ENCODE assay signal across 1 cellular context in genomic region chr16:68040506-68041288, GRCh38.
TF ChIP-seq lines count a peak whose summit lies in the region.

No MANE protein-coding gene starts in this region.

TF ChIP-seq in HepG2, 621 proteins besides CTCF, POLR2A, EP300 and RAD21 (continues in another document):
- no peak for TF ChIP-seq ZNF850 (CRISPR knock-in tag; conservative IDR thresholded peaks at IDR 0.05)
- TF ChIP-seq REXO4 (CRISPR knock-in tag; IDR thresholded peaks at IDR 0.05; ENCODE audit: borderline replicate concordance): no peak
- no peak for TF ChIP-seq TBL1XR1 (IDR thresholded peaks at IDR 0.05; ENCODE audit: borderline replicate concordance, low read length, partially characterized antibody)
- no peak for TF ChIP-seq CSRNP1 (CRISPR knock-in tag; IDR thresholded peaks at IDR 0.05)
- TF ChIP-seq ZMAT3 (CRISPR knock-in tag; conservative IDR thresholded peaks at IDR 0.05): no peak
- no peak for TF ChIP-seq MYNN (CRISPR knock-in tag; IDR thresholded peaks at IDR 0.05; ENCODE audit: low read depth)
- no peak for TF ChIP-seq ZMYM2 (CRISPR knock-in tag; IDR thresholded peaks at IDR 0.05)
- peak; percentile 49; the same call in 1 of the 2 replicates for TF ChIP-seq ATF2 (CRISPR knock-in tag; IDR thresholded peaks at IDR 0.05)
- no peak for TF ChIP-seq ZNF496 (CRISPR knock-in tag; IDR thresholded peaks at IDR 0.05; ENCODE audit: insufficient replicate concordance)
- TF ChIP-seq ZNF331 (CRISPR knock-in tag; IDR thresholded peaks at IDR 0.05): no peak
- TF ChIP-seq ZNF574 (CRISPR knock-in tag; IDR thresholded peaks at IDR 0.05): peak; percentile 52
- TF ChIP-seq NFE2 (CRISPR knock-in tag; IDR thresholded peaks at IDR 0.05): no peak
- TF ChIP-seq NBN (conservative IDR thresholded peaks at IDR 0.05): no peak
- no peak for TF ChIP-seq TEF (CRISPR knock-in tag; IDR thresholded peaks at IDR 0.05)
- TF ChIP-seq CEBPB (IDR thresholded peaks at IDR 0.05; ENCODE audit: borderline replicate concordance, low read depth, low read length): no peak
- TF ChIP-seq ZBTB49 (CRISPR knock-in tag; IDR thresholded peaks at IDR 0.05; ENCODE audit: borderline replicate concordance): no peak
- TF ChIP-seq ARNT2 (CRISPR knock-in tag; IDR thresholded peaks at IDR 0.05; ENCODE audit: low read depth): no peak
- no peak for TF ChIP-seq TFE3 (CRISPR knock-in tag; IDR thresholded peaks at IDR 0.05)
- TF ChIP-seq LCORL (IDR thresholded peaks at IDR 0.05): no peak
- peak; percentile 49; the same call in 1 of the 2 replicates for TF ChIP-seq LCORL (CRISPR knock-in tag; IDR thresholded peaks at IDR 0.05)
- no peak for TF ChIP-seq ZNF44 (CRISPR knock-in tag; IDR thresholded peaks at IDR 0.05)
- TF ChIP-seq MIXL1 (CRISPR knock-in tag; IDR thresholded peaks at IDR 0.05): no peak
- TF ChIP-seq NFKB2 (CRISPR knock-in tag; IDR thresholded peaks at IDR 0.05; ENCODE audit: borderline replicate concordance): peak; percentile 27; the same call in 1 of the 2 replicates
- TF ChIP-seq ZNF329 (CRISPR knock-in tag; IDR thresholded peaks at IDR 0.05; ENCODE audit: low read depth): no peak
- peak; percentile 42; the same call in 1 of the 2 replicates for TF ChIP-seq MAZ (IDR thresholded peaks at IDR 0.05; ENCODE audit: borderline replicate concordance, low read depth, low read length)
- TF ChIP-seq MAZ (CRISPR knock-in tag; IDR thresholded peaks at IDR 0.05; ENCODE audit: low read depth): peak; percentile 64; the same call in 1 of the 2 replicates
- TF ChIP-seq ZSCAN29 (CRISPR knock-in tag; conservative IDR thresholded peaks at IDR 0.05): no peak
- TF ChIP-seq BCLAF1 (IDR thresholded peaks at IDR 0.05): no peak
- no peak for TF ChIP-seq NCOA1 (CRISPR knock-in tag; IDR thresholded peaks at IDR 0.05)
- TF ChIP-seq ZBTB44 (CRISPR knock-in tag; IDR thresholded peaks at IDR 0.05): no peak
- no peak for TF ChIP-seq ZNF335 (CRISPR knock-in tag; IDR thresholded peaks at IDR 0.05)
- no peak for TF ChIP-seq ARID3A (IDR thresholded peaks at IDR 0.05; ENCODE audit: low read depth, low read length)
- no peak; the same call in 1 of the 2 replicates for TF ChIP-seq ZNF251 (CRISPR knock-in tag; IDR thresholded peaks at IDR 0.05)
- no peak for TF ChIP-seq EED (CRISPR knock-in tag; IDR thresholded peaks at IDR 0.05)
- no peak; the same call in 1 of the 2 replicates for TF ChIP-seq ELF3 (CRISPR knock-in tag; IDR thresholded peaks at IDR 0.05)
- no peak for TF ChIP-seq ZNF737 (CRISPR knock-in tag; IDR thresholded peaks at IDR 0.05; ENCODE audit: borderline replicate concordance)
- TF ChIP-seq GLMP (CRISPR knock-in tag; IDR thresholded peaks at IDR 0.05; ENCODE audit: borderline replicate concordance): no peak
- peak; percentile 59; the same call in 1 of the 2 replicates for TF ChIP-seq ZGPAT (CRISPR knock-in tag; IDR thresholded peaks at IDR 0.05)
- no peak for TF ChIP-seq SETDB1 (CRISPR knock-in tag; IDR thresholded peaks at IDR 0.05; ENCODE audit: borderline replicate concordance)
- TF ChIP-seq ZMAT5 (CRISPR knock-in tag; IDR thresholded peaks at IDR 0.05; ENCODE audit: borderline replicate concordance, low read depth): no peak
- no peak for TF ChIP-seq GPN1 (CRISPR knock-in tag; IDR thresholded peaks at IDR 0.05; ENCODE audit: borderline replicate concordance)
